Comparison of ENCODE assay signal across 16 cellular contexts in genomic region chr6:157226026-157226639, GRCh38.
DNase-seq lines count a peak whose midpoint lies in the region; ATAC-seq and TF ChIP-seq lines count a peak whose summit lies in the region.
"Had no signal": no experiment of that assay in that cellular context is flagged by ENCODE, and none has a peak within 500 bp of the region (broad histone marks: within the 10 kb centered on the region; RNA-seq: fewer than 3 reads in every experiment).

No MANE protein-coding gene starts in this region.

- POLR2A ChIA-PET in naive thymus-derived CD8-positive, alpha-beta T cell (lab: Charles Lee) = interaction anchor here (1.9 kb wide), 1 partner anchor 48 kb away, joined by 7 read pairs; no protein-coding TSS in a partner anchor

- H3K27ac ChIP-seq in brain microvascular endothelial cell = no peak overlapping the region

- H3K4me3 Mint-ChIP-seq in naive thymus-derived CD8-positive, alpha-beta T cell = no peak overlapping the region
- H3K4me3 Mint-ChIP-seq: activated CD4-positive, alpha-beta memory T cell treated with anti-CD3 and anti-CD28 coated beads for 36 hours; immature natural killer cell had no signal

- intact Hi-C loops in left cardiac atrium (cut with DNase I) = no loop called here
- intact Hi-C loops in sciatic nerve (cut with DNase I) = no loop called here

- peaks cover 21 to 51% (median 43%) of the 10 kb centered on the region in 4 donors for H3K4me1 Mint-ChIP-seq in naive thymus-derived CD8-positive, alpha-beta T cell

- TF ChIP-seq CTCF in AG09309 (IDR thresholded peaks at IDR 0.05; ENCODE audit: control insufficient read depth, insufficient read depth, low read depth, low read length, missing control alignments) (no peak), brain microvascular endothelial cell (IDR thresholded peaks at IDR 0.05; ENCODE audit: low read depth, low read length, missing control alignments) (no peak)

- H3K27me3 ChIP-seq in brain microvascular endothelial cell (replicated peaks) = no peaks in the 10 kb centered on the region

- no peaks in the 10 kb centered on the region for H3K9me3 Mint-ChIP-seq in naive thymus-derived CD8-positive, alpha-beta T cell
- H3K9me3 Mint-ChIP-seq: activated CD4-positive, alpha-beta memory T cell treated with anti-CD3 and anti-CD28 coated beads for 36 hours; activated T-helper 2 cell treated with anti-CD3 and anti-CD28 coated beads, Interferon-gamma antibody, Interleukin-2, Interleukin-4, amounts not matched to agents 10 μg/mL and 5 μg/mL and 100 μg/mL, durations not matched to agents 14 hours and 24 hours and 36 hours had no signal

- no peaks in the 10 kb centered on the region for H3K36me3 ChIP-seq in brain microvascular endothelial cell (replicated peaks)

- DNase-seq in AG09309 (ENCODE audit: low read depth) = peak; percentile 42
- DNase-seq in brain microvascular endothelial cell = peak; percentile 32
- peak; percentile 54 for DNase-seq in left cardiac atrium
- DNase-seq in sciatic nerve (ENCODE audit: low spot score) = no peak
- DNase-seq in naive thymus-derived CD8-positive, alpha-beta T cell = no peak
- no peak for DNase-seq in GM19238 (ENCODE audit: insufficient read length, low spot score)
- DNase-seq: activated CD4-positive, alpha-beta memory T cell treated with anti-CD3 and anti-CD28 coated beads for 36 hours; central memory CD4-positive, alpha-beta T cell; immature natural killer cell; NCI-H1694 treated with DMSO at 0.1 percent for 48 hours; NCI-H748 treated with DMSO at 0.1 percent for 48 hours; RPMI8226 had no signal

- H3K27ac Mint-ChIP-seq in naive thymus-derived CD8-positive, alpha-beta T cell = no peak overlapping the region
- H3K27ac Mint-ChIP-seq: activated CD4-positive, alpha-beta memory T cell treated with anti-CD3 and anti-CD28 coated beads for 36 hours; activated T-helper 2 cell treated with anti-CD3 and anti-CD28 coated beads, Interferon-gamma antibody, Interleukin-2, Interleukin-4, amounts not matched to agents 10 μg/mL and 5 μg/mL and 100 μg/mL, durations not matched to agents 14 hours and 24 hours and 36 hours; immature natural killer cell had no signal

- H3K36me3 Mint-ChIP-seq in naive thymus-derived CD8-positive, alpha-beta T cell = no peaks in the 10 kb centered on the region
- H3K36me3 Mint-ChIP-seq: activated CD4-positive, alpha-beta memory T cell treated with anti-CD3 and anti-CD28 coated beads for 36 hours; immature natural killer cell had no signal

- peaks cover 0 to 23% (median 9%) of the 10 kb centered on the region in 5 donors for H3K27me3 Mint-ChIP-seq in naive thymus-derived CD8-positive, alpha-beta T cell
- H3K27me3 Mint-ChIP-seq: activated CD4-positive, alpha-beta memory T cell treated with anti-CD3 and anti-CD28 coated beads for 36 hours had no signal

- peak; percentile 69 to 84 for ATAC-seq in left cardiac atrium
- peak; percentile 80 for ATAC-seq in sciatic nerve
- no peak for ATAC-seq in naive thymus-derived CD8-positive, alpha-beta T cell
- no peak for ATAC-seq in GM19463 (IDR thresholded peaks at IDR 0.05; ENCODE audit: unreplicated experiment)
- no peak for ATAC-seq in GM18858 (IDR thresholded peaks at IDR 0.05; ENCODE audit: unreplicated experiment)

- H3K4me3 ChIP-seq in AG09309 (ENCODE audit: control insufficient read depth, low read depth, low read length) = no peak overlapping the region
- no peak overlapping the region for H3K4me3 ChIP-seq in brain microvascular endothelial cell (ENCODE audit: low read depth, low read length)
- H3K4me3 ChIP-seq: skin epidermis had no signal

- in situ Hi-C loops in brain microvascular endothelial cell (cut with HindIII; ENCODE audit: low pct_ligation_motif_present, low sequenced_read_pairs) = no loop called here

Comparison
In these comparisons a context has a peak if more than half of its experiments do, and no peak if none do; other contexts are left out.
1. DNase-seq: peak in AG09309 (single experiment), brain microvascular endothelial cell (single experiment) and left cardiac atrium (single experiment); none in sciatic nerve (single experiment), naive thymus-derived CD8-positive, alpha-beta T cell (0 of 10) and GM19238 (single experiment).
2. ATAC-seq: peak in left cardiac atrium (2 of 2) and sciatic nerve (single experiment); none in naive thymus-derived CD8-positive, alpha-beta T cell (0 of 2), GM19463 (single experiment) and GM18858 (single experiment).